8 cellular contexts compared by ENCODE assay signal in genomic region chr19:54190503-54190941, GRCh38. TPM values are rescaled to one million over a fixed set of nuclear protein-coding genes. Genes with fewer than 3 reads are reported as not detected.
A peak's percentile ranks its signal among the peaks of the same experiment; 100 is the strongest.
DNase-seq lines count a peak whose midpoint lies in the region; ATAC-seq and TF ChIP-seq lines count a peak whose summit lies in the region.

No MANE protein-coding gene starts in this region.

- peaks cover 0 to 55% (median 26%) of the 10 kb centered on the region in 4 donors for H3K4me1 Mint-ChIP-seq in CD4-positive, CD25-positive, alpha-beta regulatory T cell

- WGBS in ectodermal cell, 2 experiments = 0 to 1% methylated on average over 51 of the region's 51 CpGs

- peak; percentile 64 to 65 for ATAC-seq in CD4-positive, CD25-positive, alpha-beta regulatory T cell (ENCODE audit: low read depth in 2 of 2)
- ATAC-seq in GM21367 (IDR thresholded peaks at IDR 0.05; ENCODE audit: unreplicated experiment) = peak; percentile 37
- peak; percentile 82 to 87 for ATAC-seq in lower lobe of right lung

- H3K4me3 Mint-ChIP-seq in CD4-positive, CD25-positive, alpha-beta regulatory T cell = peak overlapping the region; percentile 95 to 97 (median 96)

- H3K9me3 Mint-ChIP-seq in CD4-positive, CD25-positive, alpha-beta regulatory T cell = no peaks in the 10 kb centered on the region

- peaks cover 26% of the 10 kb centered on the region for H3K4me1 ChIP-seq in CD4-positive, CD25-positive, alpha-beta regulatory T cell (ENCODE audit: control insufficient read depth, insufficient read depth, low read length, poor library complexity, severe bottlenecking)
- H3K4me1 ChIP-seq in ectodermal cell (ENCODE audit: control insufficient read depth, insufficient read depth, low read length) (peaks cover 9% of the 10 kb centered on the region), lower lobe of right lung (peaks cover 20% of the 10 kb centered on the region)

- peak; percentile 100 for DNase-seq in CD4-positive, CD25-positive, alpha-beta regulatory T cell
- DNase-seq in HT-29 (ENCODE audit: low spot score) (peak; percentile 100), NK-92 (lab: John Stamatoyannopoulos, UW; ENCODE audit: unreplicated experiment) (peak; percentile 98), lower lobe of right lung (peak; percentile 99)
- peak; percentile 100 for DNase-seq in activated CD8-positive, alpha-beta memory T cell treated with anti-CD3 and anti-CD28 coated beads for 24 hours
- DNase-seq in stimulated activated CD4-positive, alpha-beta T cell treated with anti-CD3 and anti-CD28 coated beads, Interleukin-4, amount 100 ng/mL, for 48 hours (ENCODE audit: low read depth in 2 of 2) = peak; percentile 100

- intact Hi-C loops in lower lobe of right lung (cut with DNase I) = no loop called here

- peak overlapping the region; percentile 100 for H3K27ac ChIP-seq in CD4-positive, CD25-positive, alpha-beta regulatory T cell (ENCODE audit: insufficient read depth, low read length, poor library complexity, severe bottlenecking)
- H3K27ac ChIP-seq in ectodermal cell (ENCODE audit: insufficient read depth, low read depth, low read length, poor library complexity, severe bottlenecking) (peak overlapping the region; percentile 99), lower lobe of right lung (peak overlapping the region; percentile 92)

- H3K9me3 ChIP-seq in CD4-positive, CD25-positive, alpha-beta regulatory T cell (ENCODE audit: control insufficient read depth in 2 of 2, low read length in 2 of 2) = no peaks in the 10 kb centered on the region
- H3K9me3 ChIP-seq in ectodermal cell (ENCODE audit: control insufficient read depth, low read length) = no peaks in the 10 kb centered on the region
- no peaks in the 10 kb centered on the region for H3K9me3 ChIP-seq in lower lobe of right lung

- H3K27me3 ChIP-seq in CD4-positive, CD25-positive, alpha-beta regulatory T cell (ENCODE audit: control insufficient read depth, insufficient read depth, low read length) = no peaks in the 10 kb centered on the region
- H3K27me3 ChIP-seq in ectodermal cell (ENCODE audit: control insufficient read depth, insufficient read depth, low read length, poor library complexity, severe bottlenecking) (no peaks in the 10 kb centered on the region), lower lobe of right lung (ENCODE audit: low read depth) (no peaks in the 10 kb centered on the region)

- peak overlapping the region; percentile 99 to 100 (median 99) for H3K27ac Mint-ChIP-seq in CD4-positive, CD25-positive, alpha-beta regulatory T cell

- H3K4me3 ChIP-seq in CD4-positive, CD25-positive, alpha-beta regulatory T cell (ENCODE audit: low read depth, low read length) = peak overlapping the region; percentile 59
- H3K4me3 ChIP-seq in ectodermal cell (ENCODE audit: insufficient read depth, low read depth, low read length) = peak overlapping the region; percentile 78
- peak overlapping the region; percentile 94 for H3K4me3 ChIP-seq in lower lobe of right lung

- H3K36me3 ChIP-seq in CD4-positive, CD25-positive, alpha-beta regulatory T cell (ENCODE audit: control insufficient read depth, insufficient read depth, low read length) = peaks cover 7% of the 10 kb centered on the region
- H3K36me3 ChIP-seq in ectodermal cell (ENCODE audit: control insufficient read depth, insufficient read depth, low read length) = peaks cover 25% of the 10 kb centered on the region
- H3K36me3 ChIP-seq in lower lobe of right lung = peaks cover 34% of the 10 kb centered on the region

- H3K27me3 Mint-ChIP-seq in CD4-positive, CD25-positive, alpha-beta regulatory T cell = no peaks in the 10 kb centered on the region

- peaks cover 10% of the 10 kb centered on the region for H3K36me3 Mint-ChIP-seq in CD4-positive, CD25-positive, alpha-beta regulatory T cell

- TF ChIP-seq CTCF in lower lobe of right lung (IDR thresholded peaks at IDR 0.05) = no peak

RNA-seq across cellular contexts. Expression of gene TSEN34, which starts 0.6 kb away (rescaled TPM):
- total RNA-seq in CD4-positive, CD25-positive, alpha-beta regulatory T cell = 10.1 TPM
- polyA plus RNA-seq in CD4-positive, CD25-positive, alpha-beta regulatory T cell = 10 to 100 TPM; 36.6 to 55.5 (median 49.7) TPM
- total RNA-seq in HT-29 (2014; rRNA removed; shearing (Covaris generic)) = 234 and 255 TPM in 2 replicates
- polyA plus RNA-seq in ectodermal cell (2013, experiment 1 of 4) = 34.8 TPM
- 28.3 TPM for polyA plus RNA-seq in ectodermal cell (2013, experiment 2 of 4)
- 32.9 TPM for polyA plus RNA-seq in ectodermal cell (2013, experiment 3 of 4)
- polyA plus RNA-seq in ectodermal cell (2013, experiment 4 of 4) = 31.4 TPM
- total RNA-seq in lower lobe of right lung = 33.8 TPM

RNA-seq across cellular contexts. Expression of gene MBOAT7, which starts 1.1 kb away (rescaled TPM):
- total RNA-seq in CD4-positive, CD25-positive, alpha-beta regulatory T cell = 25.8 TPM
- polyA plus RNA-seq in CD4-positive, CD25-positive, alpha-beta regulatory T cell = 10 to 100 TPM; 10.8 to 17.2 (median 15.0) TPM
- 266 and 285 TPM in 2 replicates for total RNA-seq in HT-29 (2014; rRNA removed; shearing (Covaris generic))
- polyA plus RNA-seq in ectodermal cell (2013, experiment 1 of 4) = 116 TPM
- polyA plus RNA-seq in ectodermal cell (2013, experiment 2 of 4) = 120 TPM
- polyA plus RNA-seq in ectodermal cell (2013, experiment 3 of 4) = 98.3 TPM
- 107 TPM for polyA plus RNA-seq in ectodermal cell (2013, experiment 4 of 4)
- total RNA-seq in lower lobe of right lung = 65.5 TPM

RNA-seq across cellular contexts. Expression of gene RPS9, which starts 10.1 kb away (rescaled TPM):
- total RNA-seq in CD4-positive, CD25-positive, alpha-beta regulatory T cell = 1,161 TPM
- polyA plus RNA-seq in CD4-positive, CD25-positive, alpha-beta regulatory T cell = 1,000 to 10,000 TPM in 2 of 4 donors, 100 to 1,000 TPM in 2; 756 to 1,075 (median 892) TPM
- 4,595 and 4,707 TPM in 2 replicates for total RNA-seq in HT-29 (2014; rRNA removed; shearing (Covaris generic))
- 2,252 TPM for polyA plus RNA-seq in ectodermal cell (2013, experiment 1 of 4)
- polyA plus RNA-seq in ectodermal cell (2013, experiment 2 of 4) = 2,212 TPM
- polyA plus RNA-seq in ectodermal cell (2013, experiment 3 of 4) = 1,886 TPM
- 1,991 TPM for polyA plus RNA-seq in ectodermal cell (2013, experiment 4 of 4)
- total RNA-seq in lower lobe of right lung = 1,086 TPM

RNA-seq across cellular contexts. Expression of gene TMC4, which starts 17.6 kb away (rescaled TPM):
- total RNA-seq in CD4-positive, CD25-positive, alpha-beta regulatory T cell = 1.1 TPM
- under 1 TPM in 3 of 4 donors, not detected in 1; 0.42 to 0.60 (median 0.49) TPM for polyA plus RNA-seq in CD4-positive, CD25-positive, alpha-beta regulatory T cell
- total RNA-seq in HT-29 (2014; rRNA removed; shearing (Covaris generic)) = 22.5 and 45.3 TPM in 2 replicates
- polyA plus RNA-seq in ectodermal cell (2013, experiment 1 of 4) = not detected
- 0.41 TPM for polyA plus RNA-seq in ectodermal cell (2013, experiment 2 of 4)
- 0.96 TPM for polyA plus RNA-seq in ectodermal cell (2013, experiment 3 of 4)
- 0.61 TPM for polyA plus RNA-seq in ectodermal cell (2013, experiment 4 of 4)
- 57.6 TPM for total RNA-seq in lower lobe of right lung

RNA-seq across cellular contexts. Expression of gene LENG1, which starts 31.0 kb away (rescaled TPM):
- 9.3 TPM for total RNA-seq in CD4-positive, CD25-positive, alpha-beta regulatory T cell
- 10 to 100 TPM; 12.2 to 17.5 (median 13.8) TPM for polyA plus RNA-seq in CD4-positive, CD25-positive, alpha-beta regulatory T cell
- 12.9 and 14.9 TPM in 2 replicates for total RNA-seq in HT-29 (2014; rRNA removed; shearing (Covaris generic))
- 4.3 TPM for polyA plus RNA-seq in ectodermal cell (2013, experiment 1 of 4)
- 4.0 TPM for polyA plus RNA-seq in ectodermal cell (2013, experiment 2 of 4)
- 5.6 TPM for polyA plus RNA-seq in ectodermal cell (2013, experiment 3 of 4)
- 4.3 TPM for polyA plus RNA-seq in ectodermal cell (2013, experiment 4 of 4)
- 8.0 TPM for total RNA-seq in lower lobe of right lung

Comparison
In these comparisons a context has a peak if more than half of its experiments do, and no peak if none do; other contexts are left out.
1. Peak in every context shown above with its lines: DNase-seq, ATAC-seq, H3K4me3 ChIP-seq and H3K27ac ChIP-seq.